In genomic region chr11:116257871-116258270, GRCh38 we compare ENCODE assay signal across 5 cellular contexts.
"Had no signal": no experiment of that assay in that cellular context is flagged by ENCODE, and none has a peak within 500 bp of the region (broad histone marks: within the 10 kb centered on the region; RNA-seq: fewer than 3 reads in every experiment).

No MANE protein-coding gene starts in this region.

- ATAC-seq: HepG2 had no signal

- DNase-seq: GM23248, GOT3, H7, HFFc6 had no signal
